Comparison of ENCODE assay signal across 22 cellular contexts in genomic region chr6:45956176-45956575, GRCh38. TPM values are rescaled to one million over a fixed set of nuclear protein-coding genes. Genes with fewer than 3 reads are reported as not detected.
DNase-seq lines count a peak whose midpoint lies in the region; ATAC-seq and TF ChIP-seq lines count a peak whose summit lies in the region.
"Had no signal": no experiment of that assay in that cellular context is flagged by ENCODE, and none has a peak within 500 bp of the region (broad histone marks: within the 10 kb centered on the region; RNA-seq: fewer than 3 reads in every experiment).

No MANE protein-coding gene starts in this region.

- H3K27ac Mint-ChIP-seq in GM23338: no peak overlapping the region
- H3K27ac Mint-ChIP-seq in WTC11: no peak overlapping the region
- H3K27ac Mint-ChIP-seq: CD14-positive monocyte; CD4-positive, alpha-beta T cell; CD8-positive, alpha-beta memory T cell; HFFc6 had no signal

- H3K4me2 ChIP-seq in GM23338: no peak overlapping the region
- H3K4me2 ChIP-seq: A549; BLaER1 treated with 17β-estradiol and CSF1 and Interleukin-3, amounts not matched to agents 10 nM and 100 nM had no signal

- no peaks in the 10 kb centered on the region for H3K36me3 Mint-ChIP-seq in GM23338 (ENCODE audit: low read depth)
- no peaks in the 10 kb centered on the region for H3K36me3 Mint-ChIP-seq in WTC11
- H3K36me3 Mint-ChIP-seq: CD14-positive monocyte had no signal

- intact Hi-C loops in psoas muscle (cut with DNase I): no loop called here

- no peaks in the 10 kb centered on the region for H3K27me3 ChIP-seq in GM23338 (ENCODE audit: insufficient read depth)
- H3K27me3 ChIP-seq in psoas muscle (ENCODE audit: insufficient read depth in 3 of 3, low read length in 2 of 3): no peaks in the 10 kb centered on the region
- H3K27me3 ChIP-seq: BE2C; BLaER1 treated with 17β-estradiol and CSF1 and Interleukin-3, amounts not matched to agents 10 nM and 100 nM had no signal

- H4K20me1 ChIP-seq in GM23338 (replicated peaks; ENCODE audit: insufficient read depth): no peaks in the 10 kb centered on the region
- H4K20me1 ChIP-seq: BLaER1 treated with 17β-estradiol and CSF1 and Interleukin-3, amounts not matched to agents 10 nM and 100 nM had no signal

- no peaks in the 10 kb centered on the region for H3K79me2 ChIP-seq in GM23338 (replicated peaks; ENCODE audit: insufficient read depth)

- DNase-seq in GM23338 (ENCODE audit: low spot score) (no peak), WTC11 (ENCODE audit: low spot score) (no peak), psoas muscle (no peak), GM10248 (ENCODE audit: extremely low spot score) (no peak), glomerular visceral epithelial cell (ENCODE audit: extremely low spot score) (no peak), NCI-H526 treated with DMSO at 0.1 percent for 48 hours (lab: John Stamatoyannopoulos, UW) (no peak)
- DNase-seq: 8988T; ACHN; AML-193; BE2C; CD4-positive, alpha-beta T cell; CD8-positive, alpha-beta memory T cell; DMS 273 treated with DMSO at 0.1 percent for 48 hours; DMS79; EL; GDM1; GOT3; HFFc6 had no signal

- CTCF ChIA-PET in WTC11 (lab: Charles Lee) (interaction anchor here (0.6 kb wide), 1 partner anchor 144 kb away, joined by 3 read pairs; no protein-coding TSS in a partner anchor), GM10248 (lab: Yijun Ruan, JAX) (no interaction called here)

- H3F3A ChIP-seq in GM23338 (replicated peaks; ENCODE audit: low read depth): no peaks in the 10 kb centered on the region

- WGBS in psoas muscle, 3 donors: 43 to 49% (median 47%) methylated on average over 5 of the region's 5 CpGs

- H3K27me3 Mint-ChIP-seq in GM23338 (ENCODE audit: insufficient read depth, low read depth, poor library complexity): no peaks in the 10 kb centered on the region
- no peaks in the 10 kb centered on the region for H3K27me3 Mint-ChIP-seq in WTC11 (ENCODE audit: low read depth)
- H3K27me3 Mint-ChIP-seq: CD4-positive, alpha-beta T cell; CD8-positive, alpha-beta memory T cell had no signal

- no peaks in the 10 kb centered on the region for H3K36me3 ChIP-seq in GM23338 (ENCODE audit: insufficient read depth)
- H3K36me3 ChIP-seq in psoas muscle (ENCODE audit: insufficient read depth in 1 of 2, low read depth in 1 of 2): peaks cover 0 to 31% of the 10 kb centered on the region in 2 donors
- H3K36me3 ChIP-seq: BE2C; BLaER1 treated with 17β-estradiol and CSF1 and Interleukin-3, amounts not matched to agents 10 nM and 100 nM; HAP-1 had no signal

- H2AFZ ChIP-seq in GM23338: no peak overlapping the region

- no peaks in the 10 kb centered on the region for H3K9me3 ChIP-seq in psoas muscle
- H3K9me3 ChIP-seq: A549; BE2C; BLaER1 treated with 17β-estradiol and CSF1 and Interleukin-3, amounts not matched to agents 10 nM and 100 nM; HAP-1 had no signal

- H3K4me3 Mint-ChIP-seq in GM23338 (no peak overlapping the region), WTC11 (no peak overlapping the region)
- H3K4me3 Mint-ChIP-seq: CD14-positive monocyte; CD4-positive, alpha-beta T cell; CD8-positive, alpha-beta memory T cell; HFFc6 had no signal

- H3K4me1 Mint-ChIP-seq in GM23338: peaks cover 13% of the 10 kb centered on the region; the same call in 2 of the 3 replicates
- peaks cover 16% of the 10 kb centered on the region for H3K4me1 Mint-ChIP-seq in WTC11
- H3K4me1 Mint-ChIP-seq: CD14-positive monocyte had no signal

- no peak for TF ChIP-seq CTCF in GM23338 (conservative IDR thresholded peaks at IDR 0.05; ENCODE audit: low read depth in 2 of 2)
- no peak for TF ChIP-seq CTCF in WTC11 (IDR thresholded peaks at IDR 0.05)
- TF ChIP-seq CTCF in psoas muscle (IDR thresholded peaks at IDR 0.05): no peak
- no peak for TF ChIP-seq CTCF in GM10248 (IDR thresholded peaks at IDR 0.05; ENCODE audit: control extremely low read depth, extremely low read depth, low read depth, missing control alignments)

- ATAC-seq in GM23338 (peak; percentile 71), WTC11 (peak; percentile 60), psoas muscle (no peak)
- ATAC-seq: A549 had no signal

- 0 out of 2 replicates have a peak, but pooled peaks cover 8% of the 10 kb centered on the region for H3K9me2 ChIP-seq in GM23338 (ENCODE audit: insufficient read depth)

- H3K4me3 ChIP-seq in GM23338 (no peak overlapping the region), psoas muscle (no peak overlapping the region)
- H3K4me3 ChIP-seq: A549; BLaER1 treated with 17β-estradiol and CSF1 and Interleukin-3, amounts not matched to agents 10 nM and 100 nM; HAP-1 had no signal

- H3K9me3 Mint-ChIP-seq in GM23338 (no peaks in the 10 kb centered on the region), WTC11 (no peaks in the 10 kb centered on the region)
- H3K9me3 Mint-ChIP-seq: CD14-positive monocyte; CD4-positive, alpha-beta T cell; CD8-positive, alpha-beta memory T cell; HFFc6 had no signal

- H3K4me1 ChIP-seq in GM23338 (ENCODE audit: insufficient read depth) (peaks cover 16% of the 10 kb centered on the region), psoas muscle (peaks cover 75% of the 10 kb centered on the region)
- H3K4me1 ChIP-seq: A549, BE2C, HAP-1 had no signal

- H3K27ac ChIP-seq in GM23338 (ENCODE audit: low read depth): no peak overlapping the region
- H3K27ac ChIP-seq in psoas muscle: peak overlapping the region; percentile 67
- H3K27ac ChIP-seq: A549; BLaER1 treated with 17β-estradiol and CSF1 and Interleukin-3, amounts not matched to agents 10 nM and 100 nM had no signal

- POLR2A ChIA-PET in WTC11 (lab: Charles Lee) (interaction anchor here (0.7 kb wide), 1 partner anchor 82 kb away, joined by 3 read pairs; no protein-coding TSS in a partner anchor), GM10248 (lab: Yijun Ruan, JAX) (no interaction called here)

TF ChIP-seq in GM23338, 12 proteins besides CTCF, POLR2A, EP300 and RAD21 (continues in another document):
- no peak for TF ChIP-seq EZH2phosphoT487 (IDR thresholded peaks at IDR 0.05; ENCODE audit: unreplicated experiment)
- TF ChIP-seq ETS1 (IDR thresholded peaks at IDR 0.05): no peak
- TF ChIP-seq CREB1 (CRISPR knock-in tag; IDR thresholded peaks at IDR 0.05; ENCODE audit: low read depth): no peak
- no peak for TF ChIP-seq ZNF331 (CRISPR knock-in tag; IDR thresholded peaks at IDR 0.05; ENCODE audit: low read depth)
- TF ChIP-seq JUNB (IDR thresholded peaks at IDR 0.05; ENCODE audit: unreplicated experiment): no peak
- no peak for TF ChIP-seq STAT1 (IDR thresholded peaks at IDR 0.05; ENCODE audit: unreplicated experiment)

TF ChIP-seq in WTC11, 78 proteins besides CTCF, POLR2A, EP300 and RAD21 (continues in another document):
- TF ChIP-seq ZNF512 (CRISPR knock-in tag; IDR thresholded peaks at IDR 0.05; ENCODE audit: borderline replicate concordance): no peak
- no peak for TF ChIP-seq PRDM15 (CRISPR knock-in tag; IDR thresholded peaks at IDR 0.05)
- no peak for TF ChIP-seq NFATC4 (CRISPR knock-in tag; IDR thresholded peaks at IDR 0.05)
- no peak for TF ChIP-seq ZNF263 (CRISPR knock-in tag; IDR thresholded peaks at IDR 0.05; ENCODE audit: low read depth)
- TF ChIP-seq USF1 (CRISPR knock-in tag; IDR thresholded peaks at IDR 0.05): no peak
- TF ChIP-seq ZNF396 (CRISPR knock-in tag; IDR thresholded peaks at IDR 0.05; ENCODE audit: borderline replicate concordance): no peak
- no peak for TF ChIP-seq MYBL2 (CRISPR knock-in tag; IDR thresholded peaks at IDR 0.05)

RNA-seq across cellular contexts. Expression of gene CLIC5, which starts 59.5 kb away (rescaled TPM):
- not detected in 2 replicates for total RNA-seq in GM23338 (2014; rRNA removed; shearing (Covaris generic))
- polyA plus RNA-seq in GM23338 (2016; fragmentation: Nextera tagmentation; extraction: Ambion mirVana) (0.08 and 0.12 TPM in 2 replicates), psoas muscle (10 to 100 TPM; 30.2 to 84.5 (median 82.4) TPM)
- total RNA-seq in WTC11 (2021) (0.22 to 0.39 TPM (median 0.32 TPM) in 3 replicates), psoas muscle (100 to 1,000 TPM; 166 to 285 (median 211) TPM)
- total RNA-seq: HFFc6 had no signal
- polyA plus RNA-seq: A549, CD14-positive monocyte had no signal

Comparison
In these comparisons a context has a peak if more than half of its experiments do, and no peak if none do; other contexts are left out.
1. ATAC-seq: peak in GM23338 (single experiment) and WTC11 (single experiment); none in psoas muscle (0 of 4).
2. RNA of gene CLIC5, which starts 59.5 kb away (total RNA-seq): 166 to 285 TPM in psoas muscle; 0.22 to 0.39 TPM in WTC11 and not detected in GM23338; every median in the first group is over 100 times any median in the second.